21 cellular contexts compared by ENCODE assay signal in genomic region chr17:72222971-72223370, GRCh38.
"Had no signal": no experiment of that assay in that cellular context is flagged by ENCODE, and none has a peak within 500 bp of the region (broad histone marks: within the 10 kb centered on the region; RNA-seq: fewer than 3 reads in every experiment).

No MANE protein-coding gene starts in this region.

- H3K4me1 ChIP-seq: upper lobe of left lung had no signal

- H3K4me3 ChIP-seq: coronary artery, gastroesophageal sphincter, thoracic aorta, upper lobe of left lung had no signal

- H3K27ac ChIP-seq: coronary artery, epithelial cell of prostate, gastroesophageal sphincter, thoracic aorta, upper lobe of left lung had no signal

- DNase-seq: activated CD4-positive, alpha-beta T cell treated with anti-CD3 and anti-CD28 coated beads, Interleukin-2, amount 50 U/mL, for 48 hours; activated naive CD4-positive, alpha-beta T cell treated with Interleukin-2 at 50 U/mL for 16 hours; activated naive CD8-positive, alpha-beta T cell treated with anti-CD3 and anti-CD28 coated beads for 36 hours; activated T-cell treated with anti-CD3 and anti-CD28 coated beads, Interleukin-2, amount 50 U/mL, for 48 hours; amniotic stem cell; head of caudate nucleus; immature natural killer cell; kidney glomerular epithelial cell; left ventricle myocardium superior; mammary epithelial cell; midbrain; posterior cingulate gyrus; retina; stimulated activated CD4-positive, alpha-beta T cell treated with anti-CD3 and anti-CD28 coated beads, Interleukin-4, amount 100 ng/mL, for 24 hours; stimulated activated naive CD4-positive, alpha-beta T cell treated with Interleukin-2 at 50 U/mL for 16 hours; T-helper 9 cell; upper lobe of left lung had no signal

- H3K9me3 ChIP-seq: gastroesophageal sphincter, thoracic aorta, upper lobe of left lung had no signal

- H3K36me3 ChIP-seq: gastroesophageal sphincter, thoracic aorta, upper lobe of left lung had no signal
